ENCODE assay signal across 9 cellular contexts in genomic region chr1:38006008-38006828, GRCh38. TPM values are rescaled to one million over a fixed set of nuclear protein-coding genes. Genes with fewer than 3 reads are reported as not detected.
DNase-seq lines count a peak whose midpoint lies in the region; ATAC-seq and TF ChIP-seq lines count a peak whose summit lies in the region.
"Had no signal": no experiment of that assay in that cellular context is flagged by ENCODE, and none has a peak within 500 bp of the region (broad histone marks: within the 10 kb centered on the region; RNA-seq: fewer than 3 reads in every experiment).

No MANE protein-coding gene starts in this region.

- ATAC-seq in GM21515 (IDR thresholded peaks at IDR 0.05; ENCODE audit: unreplicated experiment) (no peak), GM21723 (IDR thresholded peaks at IDR 0.05; ENCODE audit: unreplicated experiment) (no peak)

- TF ChIP-seq CTCF in Calu3 (IDR thresholded peaks at IDR 0.05; ENCODE audit: unreplicated experiment) = no peak
- no peak for TF ChIP-seq CTCF in glutamatergic neuron (IDR thresholded peaks at IDR 0.05; ENCODE audit: partially characterized antibody, unreplicated experiment)
- no peak for TF ChIP-seq CTCF in progenitor cell of endocrine pancreas (IDR thresholded peaks at IDR 0.05; ENCODE audit: unreplicated experiment)

- H3K36me3 Mint-ChIP-seq in Calu3 (ENCODE audit: insufficient read depth, unreplicated experiment) (peaks cover 15% of the 10 kb centered on the region), glutamatergic neuron (ENCODE audit: unreplicated experiment) (no peaks in the 10 kb centered on the region), progenitor cell of endocrine pancreas (ENCODE audit: insufficient read depth) (no peaks in the 10 kb centered on the region)
- no peaks in the 10 kb centered on the region for H3K36me3 Mint-ChIP-seq in T-helper 2 cell treated with Interferon-gamma antibody and Interleukin-4, amounts not matched to agents 5 μg/mL and 100 μg/mL, for 36 hours (ENCODE audit: low read depth)

- DNase-seq in Calu3 = no peak
- no peak for DNase-seq in T-helper 2 cell treated with Interferon-gamma antibody and Interleukin-4, amounts not matched to agents 5 μg/mL and 100 μg/mL, for 36 hours (ENCODE audit: low spot score)
- DNase-seq in glutamatergic neuron = no peak
- DNase-seq in progenitor cell of endocrine pancreas (ENCODE audit: low spot score, unreplicated experiment) = no peak
- no peak for DNase-seq in GF-D8 (lab: John Stamatoyannopoulos, UW)
- DNase-seq in NCI-H226 = no peak
- DNase-seq: foreskin keratinocyte had no signal

- no TSS peak for BruUV-seq in Calu3 (replicated peaks; lab: Mats Ljungman, UMichigan)

- CTCF ChIA-PET in Calu3 (lab: Charles Lee) = interaction anchor here (0.7 kb wide), 2 partner anchors 106 to 655 kb away, joined by 3 read pairs; no protein-coding TSS in a partner anchor

- H3K27me3 Mint-ChIP-seq in Calu3 (ENCODE audit: unreplicated experiment) (no peaks in the 10 kb centered on the region), glutamatergic neuron (ENCODE audit: unreplicated experiment) (peaks cover 4% of the 10 kb centered on the region), progenitor cell of endocrine pancreas (peaks cover 5% of the 10 kb centered on the region)
- H3K27me3 Mint-ChIP-seq in T-helper 2 cell treated with Interferon-gamma antibody and Interleukin-4, amounts not matched to agents 5 μg/mL and 100 μg/mL, for 36 hours (ENCODE audit: low read depth) = no peaks in the 10 kb centered on the region

- intact Hi-C loops in Calu3 (cut with micrococcal nuclease; ENCODE audit: unreplicated experiment) = no loop called here

- peaks cover 16% of the 10 kb centered on the region for H3K4me1 Mint-ChIP-seq in Calu3 (ENCODE audit: low read depth, unreplicated experiment)
- peaks cover 41% of the 10 kb centered on the region for H3K4me1 Mint-ChIP-seq in T-helper 2 cell treated with Interferon-gamma antibody and Interleukin-4, amounts not matched to agents 5 μg/mL and 100 μg/mL, for 36 hours (ENCODE audit: low read depth)
- peaks cover 9% of the 10 kb centered on the region for H3K4me1 Mint-ChIP-seq in glutamatergic neuron (ENCODE audit: low read depth, unreplicated experiment)
- peaks cover 6% of the 10 kb centered on the region for H3K4me1 Mint-ChIP-seq in progenitor cell of endocrine pancreas (ENCODE audit: low read depth)

- H3K9me3 Mint-ChIP-seq in Calu3 (ENCODE audit: low read depth, unreplicated experiment) (no peaks in the 10 kb centered on the region), glutamatergic neuron (ENCODE audit: unreplicated experiment) (peaks cover 3% of the 10 kb centered on the region), progenitor cell of endocrine pancreas (ENCODE audit: low read depth) (no peaks in the 10 kb centered on the region)
- H3K9me3 Mint-ChIP-seq in T-helper 2 cell treated with Interferon-gamma antibody and Interleukin-4, amounts not matched to agents 5 μg/mL and 100 μg/mL, for 36 hours = no peaks in the 10 kb centered on the region

- H3K4me3 Mint-ChIP-seq in Calu3 (ENCODE audit: low read depth, unreplicated experiment) (peak overlapping the region; percentile 24), glutamatergic neuron (ENCODE audit: unreplicated experiment) (peak overlapping the region; percentile 34), progenitor cell of endocrine pancreas (ENCODE audit: low read depth) (peak overlapping the region; percentile 61)
- peak overlapping the region; percentile 66 for H3K4me3 Mint-ChIP-seq in T-helper 2 cell treated with Interferon-gamma antibody and Interleukin-4, amounts not matched to agents 5 μg/mL and 100 μg/mL, for 36 hours

- H3K27ac Mint-ChIP-seq in Calu3 (ENCODE audit: unreplicated experiment) (no peak overlapping the region), glutamatergic neuron (ENCODE audit: unreplicated experiment) (no peak overlapping the region), progenitor cell of endocrine pancreas (no peak overlapping the region)
- peak overlapping the region; percentile 65 for H3K27ac Mint-ChIP-seq in T-helper 2 cell treated with Interferon-gamma antibody and Interleukin-4, amounts not matched to agents 5 μg/mL and 100 μg/mL, for 36 hours

RNA-seq across cellular contexts. Expression of gene FHL3, which starts 0.9 kb away (rescaled TPM):
- total RNA-seq in Calu3 (2022) (16.9 and 20.4 TPM in 2 replicates), glutamatergic neuron (ENCODE audit: unreplicated experiment) (20.0 TPM), progenitor cell of endocrine pancreas (16.5 and 17.6 TPM in 2 replicates)

RNA-seq across cellular contexts. Expression of gene UTP11, which starts 6.3 kb away (rescaled TPM):
- total RNA-seq in Calu3 (2022) = 38.5 and 43.0 TPM in 2 replicates
- total RNA-seq in glutamatergic neuron (ENCODE audit: unreplicated experiment) = 34.6 TPM
- total RNA-seq in progenitor cell of endocrine pancreas = 23.8 and 27.2 TPM in 2 replicates

RNA-seq across cellular contexts. Expression of gene SF3A3, which starts 16.4 kb away (rescaled TPM):
- total RNA-seq in Calu3 (2022) = 75.3 and 91.7 TPM in 2 replicates
- 73.0 TPM for total RNA-seq in glutamatergic neuron (ENCODE audit: unreplicated experiment)
- total RNA-seq in progenitor cell of endocrine pancreas = 73.8 and 77.3 TPM in 2 replicates

RNA-seq across cellular contexts. Expression of gene POU3F1, which starts 40.4 kb away (rescaled TPM):
- not detected in 2 replicates for total RNA-seq in Calu3 (2022)
- 9.3 TPM for total RNA-seq in glutamatergic neuron (ENCODE audit: unreplicated experiment)
- total RNA-seq in progenitor cell of endocrine pancreas = 0.31 and 0.43 TPM in 2 replicates

RNA-seq across cellular contexts. Expression of gene INPP5B, which starts 59.4 kb away (rescaled TPM):
- 18.0 and 21.5 TPM in 2 replicates for total RNA-seq in Calu3 (2022)
- 19.3 TPM for total RNA-seq in glutamatergic neuron (ENCODE audit: unreplicated experiment)
- 21.1 and 21.9 TPM in 2 replicates for total RNA-seq in progenitor cell of endocrine pancreas
